ENCODE assay signal across 8 cellular contexts in genomic region chr4:6134612-6135220, GRCh38.
DNase-seq lines count a peak whose midpoint lies in the region; ATAC-seq and TF ChIP-seq lines count a peak whose summit lies in the region.

No MANE protein-coding gene starts in this region.

- ATAC-seq in GM21515 (IDR thresholded peaks at IDR 0.05; ENCODE audit: unreplicated experiment) = peak; percentile 89

- TF ChIP-seq CTCF in GM06990 (IDR thresholded peaks at IDR 0.05; ENCODE audit: insufficient read depth, low read length, poor library complexity, severe bottlenecking) = peak; percentile 85
- TF ChIP-seq CTCF in LNCAP (IDR thresholded peaks at IDR 0.05) = peak; percentile 48; the same call in 1 of the 2 replicates

- H3K27me3 ChIP-seq in GM06990 (replicated peaks; ENCODE audit: control insufficient read depth, insufficient read depth, low read length) = no peaks in the 10 kb centered on the region

- no peak overlapping the region for H3K4me3 ChIP-seq in GM06990 (replicated peaks; ENCODE audit: low read depth, low read length)

- no peaks in the 10 kb centered on the region for H3K36me3 ChIP-seq in GM06990 (ENCODE audit: control insufficient read depth, insufficient read depth, low read length)

- DNase-seq in GM06990 (ENCODE audit: extremely low read depth, insufficient read length) (peak; percentile 54), NCI-H510A treated with DMSO at 0.1 percent for 48 hours (lab: John Stamatoyannopoulos, UW) (no peak), NCI-H748 treated with DMSO at 0.1 percent for 48 hours (lab: John Stamatoyannopoulos, UW) (no peak), NOMO-1 treated with dmso at 0.1 percent for 144 hours (lab: John Stamatoyannopoulos, UW; ENCODE audit: unreplicated experiment) (no peak)
- DNase-seq in activated T-cell treated with anti-CD3 and anti-CD28 coated beads, Interleukin-2, amount 50 U/mL, for 48 hours = peak; percentile 40 to 49
- DNase-seq in stimulated activated CD8-positive, alpha-beta memory T cell treated with anti-CD3 and anti-CD28 coated beads, Interleukin-15, amount 100 ng/mL, for 4 hours (ENCODE audit: low read depth in 2 of 2) = peak; percentile 5 to 20

Comparison
In these comparisons a context has a peak if more than half of its experiments do, and no peak if none do; other contexts are left out.
1. DNase-seq: peak in GM06990 (single experiment), activated T-cell treated with anti-CD3 and anti-CD28 coated beads, Interleukin-2, amount 50 U/mL, for 48 hours (2 of 2) and stimulated activated CD8-positive, alpha-beta memory T cell treated with anti-CD3 and anti-CD28 coated beads, Interleukin-15, amount 100 ng/mL, for 4 hours (2 of 2); none in NCI-H510A treated with DMSO at 0.1 percent for 48 hours (single experiment), NCI-H748 treated with DMSO at 0.1 percent for 48 hours (single experiment) and NOMO-1 treated with dmso at 0.1 percent for 144 hours (single experiment).